ENCODE assay signal across 12 cellular contexts in genomic region chr16:11794447-11794846, GRCh38. TPM values are rescaled to one million over a fixed set of nuclear protein-coding genes. Genes with fewer than 3 reads are reported as not detected.
A peak's percentile ranks its signal among the peaks of the same experiment; 100 is the strongest.
DNase-seq lines count a peak whose midpoint lies in the region; ATAC-seq and TF ChIP-seq lines count a peak whose summit lies in the region.
"Had no signal": no experiment of that assay in that cellular context is flagged by ENCODE, and none has a peak within 500 bp of the region (broad histone marks: within the 10 kb centered on the region; RNA-seq: fewer than 3 reads in every experiment).

No MANE protein-coding gene starts in this region.

- no peak overlapping the region for H3K4ac ChIP-seq in neuronal stem cell (ENCODE audit: low read length)

- H3K27ac ChIP-seq in CD4-positive, CD25-positive, alpha-beta regulatory T cell (ENCODE audit: insufficient read depth, low read length, poor library complexity, severe bottlenecking): peak overlapping the region; percentile 94
- no peak overlapping the region for H3K27ac ChIP-seq in Karpas-422 (ENCODE audit: low read length)
- no peak overlapping the region for H3K27ac ChIP-seq in neuronal stem cell (replicated peaks; ENCODE audit: low read length)

- H3K4me1 ChIP-seq in CD4-positive, CD25-positive, alpha-beta regulatory T cell (ENCODE audit: control insufficient read depth, insufficient read depth, low read length, poor library complexity, severe bottlenecking): peaks cover 85% of the 10 kb centered on the region
- peaks cover 59% of the 10 kb centered on the region for H3K4me1 ChIP-seq in Karpas-422 (ENCODE audit: low read length)
- peaks cover 17 to 20% of the 10 kb centered on the region in 2 donors for H3K4me1 ChIP-seq in neuronal stem cell (ENCODE audit: control insufficient read depth in 2 of 2, insufficient read depth in 1 of 2, low read depth in 1 of 2, low read length in 2 of 2)

- H2BK120ac ChIP-seq in neuronal stem cell (ENCODE audit: low read depth, low read length): no peak overlapping the region

- CTCF ChIA-PET in MCF 10A (lab: Yijun Ruan, JAX): interaction anchor here (0.5 to 1.1 kb wide), 5 partner anchors 12 to 273 kb away, joined by 3 to 5 read pairs (median 3); no protein-coding TSS in a partner anchor

- H3K4me1 Mint-ChIP-seq in CD4-positive, CD25-positive, alpha-beta regulatory T cell: peaks cover 30 to 87% (median 57%) of the 10 kb centered on the region in 4 donors
- peaks cover 46% of the 10 kb centered on the region for H3K4me1 Mint-ChIP-seq in MCF 10A (ENCODE audit: insufficient read depth, unreplicated experiment)
- peaks cover 68% of the 10 kb centered on the region for H3K4me1 Mint-ChIP-seq in nephron

- no peak overlapping the region for H4K8ac ChIP-seq in neuronal stem cell (ENCODE audit: low read depth, low read length)

- H3K36me3 ChIP-seq in CD4-positive, CD25-positive, alpha-beta regulatory T cell (ENCODE audit: control insufficient read depth, insufficient read depth, low read length): peaks cover 3% of the 10 kb centered on the region
- peaks cover 10% of the 10 kb centered on the region; the same call in 1 of the 2 replicates for H3K36me3 ChIP-seq in Karpas-422 (ENCODE audit: insufficient read depth, low read length)
- peaks cover 0 to 55% of the 10 kb centered on the region in 2 donors for H3K36me3 ChIP-seq in neuronal stem cell (replicated peaks in 1 of 2; ENCODE audit: control insufficient read depth in 2 of 2, insufficient read depth in 2 of 2, low read length in 2 of 2)

- no peaks in the 10 kb centered on the region for H3K9me3 ChIP-seq in CD4-positive, CD25-positive, alpha-beta regulatory T cell (ENCODE audit: control insufficient read depth in 2 of 2, low read length in 2 of 2)
- H3K9me3 ChIP-seq in Karpas-422 (ENCODE audit: low read length) (no peaks in the 10 kb centered on the region), neuronal stem cell (replicated peaks in 1 of 2; ENCODE audit: control insufficient read depth in 2 of 2, insufficient read depth in 1 of 2, low read depth in 1 of 2, low read length in 2 of 2) (no peaks in the 10 kb centered on the region)

- H2BK12ac ChIP-seq in neuronal stem cell (ENCODE audit: low read length): no peak overlapping the region

- no peak for DNase-seq in CD4-positive, CD25-positive, alpha-beta regulatory T cell
- no peak for DNase-seq in Karpas-422
- no peak for DNase-seq in MCF 10A (ENCODE audit: unreplicated experiment)
- no peak for DNase-seq in activated CD4-positive, CD25-positive, alpha-beta regulatory T cell treated with anti-CD3 and anti-CD28 coated beads, Interleukin-2, amount 50 U/mL, for 72 hours
- no peak for DNase-seq in neuronal stem cell (ENCODE audit: low spot score)
- DNase-seq: activated CD4-positive, alpha-beta T cell treated with anti-CD3 and anti-CD28 coated beads for 4 hours; central memory CD4-positive, alpha-beta T cell; GOT3; NCI-H1092 had no signal

- no peak overlapping the region for H3K18ac ChIP-seq in neuronal stem cell (ENCODE audit: low read length)

- H3K4me3 Mint-ChIP-seq in CD4-positive, CD25-positive, alpha-beta regulatory T cell: peak overlapping the region; percentile 91 to 96 (median 96)
- H3K4me3 Mint-ChIP-seq in MCF 10A (ENCODE audit: unreplicated experiment) (peak overlapping the region; percentile 91), nephron (peak overlapping the region; percentile 85 to 90 (median 86))

- no peak overlapping the region for H2BK5ac ChIP-seq in neuronal stem cell (ENCODE audit: low read length)

- peaks cover 4% of the 10 kb centered on the region for H3K79me1 ChIP-seq in neuronal stem cell (ENCODE audit: low read depth, low read length)

- POLR2A ChIA-PET in MCF 10A (lab: Yijun Ruan, JAX): interaction anchor here (1.4 to 5.1 kb wide), 4 partner anchors 12 to 57 kb away, joined by 3 to 61 read pairs (median 8); partner anchors contain the start of genes RSL1D1 and TXNDC11

- peak overlapping the region; percentile 92 for H3K4me3 ChIP-seq in CD4-positive, CD25-positive, alpha-beta regulatory T cell (ENCODE audit: low read depth, low read length)
- H3K4me3 ChIP-seq in Karpas-422 (ENCODE audit: low read length) (no peak overlapping the region), neuronal stem cell (ENCODE audit: low read length in 2 of 2) (no peak overlapping the region)

- no peak overlapping the region for H3K23ac ChIP-seq in neuronal stem cell (ENCODE audit: low read depth, low read length, poor library complexity)

- H3K27ac Mint-ChIP-seq in CD4-positive, CD25-positive, alpha-beta regulatory T cell: peak overlapping the region; percentile 93 to 98 (median 97)
- H3K27ac Mint-ChIP-seq in MCF 10A (ENCODE audit: low read depth, unreplicated experiment) (peak overlapping the region; percentile 71), nephron (peak overlapping the region; percentile 74 to 82 (median 80))

- BruUV-seq in MCF 10A (replicated peaks; lab: Mats Ljungman, UMichigan): no TSS peak

- no peaks in the 10 kb centered on the region for H3K9me3 Mint-ChIP-seq in CD4-positive, CD25-positive, alpha-beta regulatory T cell
- H3K9me3 Mint-ChIP-seq in MCF 10A (ENCODE audit: unreplicated experiment) (no peaks in the 10 kb centered on the region), nephron (no peaks in the 10 kb centered on the region)

- H4K91ac ChIP-seq in neuronal stem cell (ENCODE audit: low read depth, low read length, poor library complexity): no peak overlapping the region

- no peak overlapping the region for H3K14ac ChIP-seq in neuronal stem cell (ENCODE audit: low read length)

- peaks cover 79% of the 10 kb centered on the region for H3K79me2 ChIP-seq in Karpas-422 (ENCODE audit: low read length)

- no peak for ATAC-seq in CD4-positive, CD25-positive, alpha-beta regulatory T cell (ENCODE audit: low read depth in 2 of 2)
- no peak for ATAC-seq in GM21423 (IDR thresholded peaks at IDR 0.05; ENCODE audit: unreplicated experiment)
- no peak for ATAC-seq in HG02571 (IDR thresholded peaks at IDR 0.05; ENCODE audit: unreplicated experiment)

- H3K4me2 ChIP-seq in Karpas-422 (ENCODE audit: low read depth, low read length, poor library complexity, severe bottlenecking): peak overlapping the region; percentile 91
- H3K4me2 ChIP-seq in neuronal stem cell (ENCODE audit: insufficient read depth, low read length, poor library complexity, severe bottlenecking): no peak overlapping the region

- intact Hi-C loops in MCF 10A (cut with micrococcal nuclease): no loop called here

- H2BK15ac ChIP-seq in neuronal stem cell (ENCODE audit: low read length): no peak overlapping the region

- peaks cover 11% of the 10 kb centered on the region for H3K36me3 Mint-ChIP-seq in CD4-positive, CD25-positive, alpha-beta regulatory T cell
- H3K36me3 Mint-ChIP-seq in MCF 10A (ENCODE audit: insufficient read depth, unreplicated experiment) (peaks cover 37% of the 10 kb centered on the region), nephron (ENCODE audit: low read depth) (peaks cover 24% of the 10 kb centered on the region)

- H3K27me3 ChIP-seq in CD4-positive, CD25-positive, alpha-beta regulatory T cell (ENCODE audit: control insufficient read depth, insufficient read depth, low read length): no peaks in the 10 kb centered on the region
- H3K27me3 ChIP-seq in Karpas-422 (ENCODE audit: low read length) (no peaks in the 10 kb centered on the region), neuronal stem cell (ENCODE audit: control insufficient read depth in 3 of 3, insufficient read depth in 3 of 3, low read depth in 1 of 3, low read length in 3 of 3) (no peaks in the 10 kb centered on the region)

- H4K20me1 ChIP-seq in Karpas-422 (ENCODE audit: insufficient read depth, low read depth, low read length): peaks cover 22% of the 10 kb centered on the region

- WGBS in neuronal stem cell (ENCODE audit: extremely low coverage in 2 of 2, insufficient read length in 2 of 2, insufficient replicate concordance in 1 of 2), 2 donors: no CpG with 5 or more reads among the region's 2 CpGs

- H3K27me3 Mint-ChIP-seq in CD4-positive, CD25-positive, alpha-beta regulatory T cell: peaks cover 11% of the 10 kb centered on the region
- no peaks in the 10 kb centered on the region for H3K27me3 Mint-ChIP-seq in MCF 10A (ENCODE audit: insufficient read depth, unreplicated experiment)
- no peaks in the 10 kb centered on the region for H3K27me3 Mint-ChIP-seq in nephron (ENCODE audit: low read depth)

- H3K9me2 ChIP-seq in Karpas-422 (replicated peaks; ENCODE audit: insufficient read depth, low read length): no peaks in the 10 kb centered on the region

- H2AK5ac ChIP-seq in neuronal stem cell (ENCODE audit: low read depth, low read length): no peak overlapping the region

- no peak overlapping the region for H3K9ac ChIP-seq in Karpas-422 (ENCODE audit: low read length)
- no peak overlapping the region for H3K9ac ChIP-seq in neuronal stem cell (ENCODE audit: low read depth, low read length, poor library complexity)

- no peak for TF ChIP-seq CTCF in MCF 10A (IDR thresholded peaks at IDR 0.05; ENCODE audit: unreplicated experiment)
- no peak for TF ChIP-seq CTCF in nephron (IDR thresholded peaks at IDR 0.05; ENCODE audit: unreplicated experiment in 3 of 3)

- H2AFZ ChIP-seq in Karpas-422 (ENCODE audit: low read length): no peak overlapping the region
- no peak overlapping the region for H2AFZ ChIP-seq in neuronal stem cell (ENCODE audit: low read length)

RNA-seq across cellular contexts. Expression of gene ZC3H7A, which starts 2.6 kb away (rescaled TPM):
- total RNA-seq in CD4-positive, CD25-positive, alpha-beta regulatory T cell: 157 TPM
- 10 to 100 TPM; 43.3 to 49.5 (median 47.5) TPM for polyA plus RNA-seq in CD4-positive, CD25-positive, alpha-beta regulatory T cell
- total RNA-seq in Karpas-422 (2014; rRNA removed; shearing (Covaris generic); ENCODE audit: low replicate concordance): 28.4 and 54.9 TPM in 2 replicates
- 66.9 and 74.1 TPM in 2 replicates for total RNA-seq in MCF 10A (2022)
- polyA plus RNA-seq in neuronal stem cell (2013, experiment 1 of 2): 36.2 TPM
- polyA plus RNA-seq in neuronal stem cell (2013, experiment 2 of 2): 34.1 TPM

RNA-seq across cellular contexts. Expression of gene TXNDC11, which starts 51.8 kb away (rescaled TPM):
- total RNA-seq in CD4-positive, CD25-positive, alpha-beta regulatory T cell: 178 TPM
- polyA plus RNA-seq in CD4-positive, CD25-positive, alpha-beta regulatory T cell: 10 to 100 TPM; 64.9 to 77.2 (median 70.0) TPM
- 28.5 and 49.6 TPM in 2 replicates for total RNA-seq in Karpas-422 (2014; rRNA removed; shearing (Covaris generic); ENCODE audit: low replicate concordance)
- total RNA-seq in MCF 10A (2022): 38.2 and 43.7 TPM in 2 replicates
- 11.9 TPM for polyA plus RNA-seq in neuronal stem cell (2013, experiment 1 of 2)
- 12.0 TPM for polyA plus RNA-seq in neuronal stem cell (2013, experiment 2 of 2)

RNA-seq across cellular contexts. Expression of gene RSL1D1, which starts 56.9 kb away (rescaled TPM):
- total RNA-seq in CD4-positive, CD25-positive, alpha-beta regulatory T cell: 145 TPM
- polyA plus RNA-seq in CD4-positive, CD25-positive, alpha-beta regulatory T cell: 100 to 1,000 TPM; 106 to 235 (median 181) TPM
- total RNA-seq in Karpas-422 (2014; rRNA removed; shearing (Covaris generic); ENCODE audit: low replicate concordance): 171 and 183 TPM in 2 replicates
- 302 and 406 TPM in 2 replicates for total RNA-seq in MCF 10A (2022)
- polyA plus RNA-seq in neuronal stem cell (2013, experiment 1 of 2): 202 TPM
- 204 TPM for polyA plus RNA-seq in neuronal stem cell (2013, experiment 2 of 2)
